ENCODE assay signal across 2 cellular contexts in the genomic region with DNA sequence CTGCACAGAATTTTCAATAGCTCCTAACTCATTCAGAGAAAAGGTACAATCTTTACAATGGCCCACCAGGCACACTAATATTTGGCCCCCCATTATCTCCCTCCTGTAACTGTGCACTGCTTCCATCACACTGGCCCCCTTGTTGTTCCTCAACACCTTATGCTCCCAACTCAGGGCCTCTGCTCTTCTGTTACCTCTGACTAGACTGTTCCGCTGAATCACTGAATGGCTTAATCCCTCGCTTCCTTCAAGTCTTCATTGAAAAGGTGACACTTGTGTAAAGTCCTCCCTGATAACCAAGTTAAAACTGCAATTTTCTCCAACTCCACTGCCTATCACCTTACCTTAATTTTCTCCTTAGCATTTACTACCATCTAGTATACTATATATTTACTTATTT.
TF ChIP-seq lines count a peak whose summit lies in the region.

No MANE protein-coding gene starts in this region.

TF ChIP-seq in GM23338, 12 proteins besides CTCF, POLR2A, EP300 and RAD21 (continues in another document):
- TF ChIP-seq EZH2 (IDR thresholded peaks at IDR 0.05; ENCODE audit: low read depth, unreplicated experiment) (no peak), JUNB (IDR thresholded peaks at IDR 0.05; ENCODE audit: unreplicated experiment) (no peak), EZH2phosphoT487 (IDR thresholded peaks at IDR 0.05; ENCODE audit: unreplicated experiment) (no peak), ZNF331 (CRISPR knock-in tag; IDR thresholded peaks at IDR 0.05; ENCODE audit: low read depth) (no peak), NANOG (IDR thresholded peaks at IDR 0.05; ENCODE audit: borderline replicate concordance) (no peak), CREB1 (CRISPR knock-in tag; IDR thresholded peaks at IDR 0.05; ENCODE audit: low read depth) (no peak), POLR2AphosphoS5 (IDR thresholded peaks at IDR 0.05; ENCODE audit: low read depth) (no peak), STAT1 (IDR thresholded peaks at IDR 0.05; ENCODE audit: unreplicated experiment) (no peak), ZNF114 (CRISPR knock-in tag; IDR thresholded peaks at IDR 0.05) (no peak)
- TF ChIP-seq, protein P1, sequence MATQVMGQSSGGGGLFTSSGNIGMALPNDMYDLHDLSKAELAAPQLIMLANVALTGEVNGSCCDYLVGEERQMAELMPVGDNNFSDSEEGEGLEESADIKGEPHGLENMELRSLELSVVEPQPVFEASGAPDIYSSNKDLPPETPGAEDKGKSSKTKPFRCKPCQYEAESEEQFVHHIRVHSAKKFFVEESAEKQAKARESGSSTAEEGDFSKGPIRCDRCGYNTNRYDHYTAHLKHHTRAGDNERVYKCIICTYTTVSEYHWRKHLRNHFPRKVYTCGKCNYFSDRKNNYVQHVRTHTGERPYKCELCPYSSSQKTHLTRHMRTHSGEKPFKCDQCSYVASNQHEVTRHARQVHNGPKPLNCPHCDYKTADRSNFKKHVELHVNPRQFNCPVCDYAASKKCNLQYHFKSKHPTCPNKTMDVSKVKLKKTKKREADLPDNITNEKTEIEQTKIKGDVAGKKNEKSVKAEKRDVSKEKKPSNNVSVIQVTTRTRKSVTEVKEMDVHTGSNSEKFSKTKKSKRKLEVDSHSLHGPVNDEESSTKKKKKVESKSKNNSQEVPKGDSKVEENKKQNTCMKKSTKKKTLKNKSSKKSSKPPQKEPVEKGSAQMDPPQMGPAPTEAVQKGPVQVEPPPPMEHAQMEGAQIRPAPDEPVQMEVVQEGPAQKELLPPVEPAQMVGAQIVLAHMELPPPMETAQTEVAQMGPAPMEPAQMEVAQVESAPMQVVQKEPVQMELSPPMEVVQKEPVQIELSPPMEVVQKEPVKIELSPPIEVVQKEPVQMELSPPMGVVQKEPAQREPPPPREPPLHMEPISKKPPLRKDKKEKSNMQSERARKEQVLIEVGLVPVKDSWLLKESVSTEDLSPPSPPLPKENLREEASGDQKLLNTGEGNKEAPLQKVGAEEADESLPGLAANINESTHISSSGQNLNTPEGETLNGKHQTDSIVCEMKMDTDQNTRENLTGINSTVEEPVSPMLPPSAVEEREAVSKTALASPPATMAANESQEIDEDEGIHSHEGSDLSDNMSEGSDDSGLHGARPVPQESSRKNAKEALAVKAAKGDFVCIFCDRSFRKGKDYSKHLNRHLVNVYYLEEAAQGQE (IDR thresholded peaks at IDR 0.05; ENCODE audit: unreplicated experiment), result no peak
- TF ChIP-seq, protein P2, sequence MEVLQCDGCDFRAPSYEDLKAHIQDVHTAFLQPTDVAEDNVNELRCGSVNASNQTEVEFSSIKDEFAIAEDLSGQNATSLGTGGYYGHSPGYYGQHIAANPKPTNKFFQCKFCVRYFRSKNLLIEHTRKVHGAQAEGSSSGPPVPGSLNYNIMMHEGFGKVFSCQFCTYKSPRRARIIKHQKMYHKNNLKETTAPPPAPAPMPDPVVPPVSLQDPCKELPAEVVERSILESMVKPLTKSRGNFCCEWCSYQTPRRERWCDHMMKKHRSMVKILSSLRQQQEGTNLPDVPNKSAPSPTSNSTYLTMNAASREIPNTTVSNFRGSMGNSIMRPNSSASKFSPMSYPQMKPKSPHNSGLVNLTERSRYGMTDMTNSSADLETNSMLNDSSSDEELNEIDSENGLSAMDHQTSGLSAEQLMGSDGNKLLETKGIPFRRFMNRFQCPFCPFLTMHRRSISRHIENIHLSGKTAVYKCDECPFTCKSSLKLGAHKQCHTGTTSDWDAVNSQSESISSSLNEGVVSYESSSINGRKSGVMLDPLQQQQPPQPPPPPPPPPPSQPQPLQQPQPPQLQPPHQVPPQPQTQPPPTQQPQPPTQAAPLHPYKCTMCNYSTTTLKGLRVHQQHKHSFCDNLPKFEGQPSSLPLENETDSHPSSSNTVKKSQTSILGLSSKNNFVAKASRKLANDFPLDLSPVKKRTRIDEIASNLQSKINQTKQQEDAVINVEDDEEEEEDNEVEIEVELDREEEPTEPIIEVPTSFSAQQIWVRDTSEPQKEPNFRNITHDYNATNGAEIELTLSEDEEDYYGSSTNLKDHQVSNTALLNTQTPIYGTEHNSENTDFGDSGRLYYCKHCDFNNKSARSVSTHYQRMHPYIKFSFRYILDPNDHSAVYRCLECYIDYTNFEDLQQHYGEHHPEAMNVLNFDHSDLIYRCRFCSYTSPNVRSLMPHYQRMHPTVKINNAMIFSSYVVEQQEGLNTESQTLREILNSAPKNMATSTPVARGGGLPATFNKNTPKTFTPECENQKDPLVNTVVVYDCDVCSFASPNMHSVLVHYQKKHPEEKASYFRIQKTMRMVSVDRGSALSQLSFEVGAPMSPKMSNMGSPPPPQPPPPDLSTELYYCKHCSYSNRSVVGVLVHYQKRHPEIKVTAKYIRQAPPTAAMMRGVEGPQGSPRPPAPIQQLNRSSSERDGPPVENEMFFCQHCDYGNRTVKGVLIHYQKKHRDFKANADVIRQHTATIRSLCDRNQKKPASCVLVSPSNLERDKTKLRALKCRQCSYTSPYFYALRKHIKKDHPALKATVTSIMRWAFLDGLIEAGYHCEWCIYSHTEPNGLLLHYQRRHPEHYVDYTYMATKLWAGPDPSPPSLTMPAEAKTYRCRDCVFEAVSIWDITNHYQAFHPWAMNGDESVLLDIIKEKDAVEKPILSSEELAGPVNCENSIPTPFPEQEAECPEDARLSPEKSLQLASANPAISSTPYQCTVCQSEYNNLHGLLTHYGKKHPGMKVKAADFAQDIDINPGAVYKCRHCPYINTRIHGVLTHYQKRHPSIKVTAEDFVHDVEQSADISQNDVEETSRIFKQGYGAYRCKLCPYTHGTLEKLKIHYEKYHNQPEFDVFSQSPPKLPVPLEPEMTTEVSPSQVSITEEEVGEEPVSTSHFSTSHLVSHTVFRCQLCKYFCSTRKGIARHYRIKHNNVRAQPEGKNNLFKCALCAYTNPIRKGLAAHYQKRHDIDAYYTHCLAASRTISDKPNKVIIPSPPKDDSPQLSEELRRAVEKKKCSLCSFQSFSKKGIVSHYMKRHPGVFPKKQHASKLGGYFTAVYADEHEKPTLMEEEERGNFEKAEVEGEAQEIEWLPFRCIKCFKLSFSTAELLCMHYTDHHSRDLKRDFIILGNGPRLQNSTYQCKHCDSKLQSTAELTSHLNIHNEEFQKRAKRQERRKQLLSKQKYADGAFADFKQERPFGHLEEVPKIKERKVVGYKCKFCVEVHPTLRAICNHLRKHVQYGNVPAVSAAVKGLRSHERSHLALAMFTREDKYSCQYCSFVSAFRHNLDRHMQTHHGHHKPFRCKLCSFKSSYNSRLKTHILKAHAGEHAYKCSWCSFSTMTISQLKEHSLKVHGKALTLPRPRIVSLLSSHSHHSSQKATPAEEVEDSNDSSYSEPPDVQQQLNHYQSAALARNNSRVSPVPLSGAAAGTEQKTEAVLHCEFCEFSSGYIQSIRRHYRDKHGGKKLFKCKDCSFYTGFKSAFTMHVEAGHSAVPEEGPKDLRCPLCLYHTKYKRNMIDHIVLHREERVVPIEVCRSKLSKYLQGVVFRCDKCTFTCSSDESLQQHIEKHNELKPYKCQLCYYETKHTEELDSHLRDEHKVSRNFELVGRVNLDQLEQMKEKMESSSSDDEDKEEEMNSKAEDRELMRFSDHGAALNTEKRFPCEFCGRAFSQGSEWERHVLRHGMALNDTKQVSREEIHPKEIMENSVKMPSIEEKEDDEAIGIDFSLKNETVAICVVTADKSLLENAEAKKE (CRISPR knock-in tag; IDR thresholded peaks at IDR 0.05), result no peak

TF ChIP-seq in K562, 482 proteins besides CTCF, POLR2A, EP300 and RAD21:
- TF ChIP-seq POLR3G (IDR thresholded peaks at IDR 0.05; ENCODE audit: extremely low read depth, insufficient read length, insufficient replicate concordance), result no peak
- 0 out of 2 replicates have a peak, but pooled peaks have one; percentile 31 for TF ChIP-seq ZNF316 (IDR thresholded peaks at IDR 0.05)
- no peak for TF ChIP-seq EGR1 (conservative IDR thresholded peaks at IDR 0.05)
- TF ChIP-seq HNRNPK (IDR thresholded peaks at IDR 0.05; ENCODE audit: low read depth, low read length, poor library complexity, severe bottlenecking), result no peak
- no peak for TF ChIP-seq BRD4 (IDR thresholded peaks at IDR 0.05)
- TF ChIP-seq, protein P3, sequence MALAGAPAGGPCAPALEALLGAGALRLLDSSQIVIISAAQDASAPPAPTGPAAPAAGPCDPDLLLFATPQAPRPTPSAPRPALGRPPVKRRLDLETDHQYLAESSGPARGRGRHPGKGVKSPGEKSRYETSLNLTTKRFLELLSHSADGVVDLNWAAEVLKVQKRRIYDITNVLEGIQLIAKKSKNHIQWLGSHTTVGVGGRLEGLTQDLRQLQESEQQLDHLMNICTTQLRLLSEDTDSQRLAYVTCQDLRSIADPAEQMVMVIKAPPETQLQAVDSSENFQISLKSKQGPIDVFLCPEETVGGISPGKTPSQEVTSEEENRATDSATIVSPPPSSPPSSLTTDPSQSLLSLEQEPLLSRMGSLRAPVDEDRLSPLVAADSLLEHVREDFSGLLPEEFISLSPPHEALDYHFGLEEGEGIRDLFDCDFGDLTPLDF (CRISPR knock-in tag; IDR thresholded peaks at IDR 0.05), result no peak
- TF ChIP-seq, protein P4, sequence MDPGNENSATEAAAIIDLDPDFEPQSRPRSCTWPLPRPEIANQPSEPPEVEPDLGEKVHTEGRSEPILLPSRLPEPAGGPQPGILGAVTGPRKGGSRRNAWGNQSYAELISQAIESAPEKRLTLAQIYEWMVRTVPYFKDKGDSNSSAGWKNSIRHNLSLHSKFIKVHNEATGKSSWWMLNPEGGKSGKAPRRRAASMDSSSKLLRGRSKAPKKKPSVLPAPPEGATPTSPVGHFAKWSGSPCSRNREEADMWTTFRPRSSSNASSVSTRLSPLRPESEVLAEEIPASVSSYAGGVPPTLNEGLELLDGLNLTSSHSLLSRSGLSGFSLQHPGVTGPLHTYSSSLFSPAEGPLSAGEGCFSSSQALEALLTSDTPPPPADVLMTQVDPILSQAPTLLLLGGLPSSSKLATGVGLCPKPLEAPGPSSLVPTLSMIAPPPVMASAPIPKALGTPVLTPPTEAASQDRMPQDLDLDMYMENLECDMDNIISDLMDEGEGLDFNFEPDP (CRISPR knock-in tag; IDR thresholded peaks at IDR 0.05), result no peak
- no peak for TF ChIP-seq ELF1 (tag; IDR thresholded peaks at IDR 0.05)
- TF ChIP-seq CBX8 (IDR thresholded peaks at IDR 0.05; ENCODE audit: borderline replicate concordance, extremely low read depth, low read depth, low read length, poor library complexity, severe bottlenecking), result no peak
- TF ChIP-seq ZNF212 (CRISPR knock-in tag; IDR thresholded peaks at IDR 0.05), result no peak
- TF ChIP-seq, protein P5, sequence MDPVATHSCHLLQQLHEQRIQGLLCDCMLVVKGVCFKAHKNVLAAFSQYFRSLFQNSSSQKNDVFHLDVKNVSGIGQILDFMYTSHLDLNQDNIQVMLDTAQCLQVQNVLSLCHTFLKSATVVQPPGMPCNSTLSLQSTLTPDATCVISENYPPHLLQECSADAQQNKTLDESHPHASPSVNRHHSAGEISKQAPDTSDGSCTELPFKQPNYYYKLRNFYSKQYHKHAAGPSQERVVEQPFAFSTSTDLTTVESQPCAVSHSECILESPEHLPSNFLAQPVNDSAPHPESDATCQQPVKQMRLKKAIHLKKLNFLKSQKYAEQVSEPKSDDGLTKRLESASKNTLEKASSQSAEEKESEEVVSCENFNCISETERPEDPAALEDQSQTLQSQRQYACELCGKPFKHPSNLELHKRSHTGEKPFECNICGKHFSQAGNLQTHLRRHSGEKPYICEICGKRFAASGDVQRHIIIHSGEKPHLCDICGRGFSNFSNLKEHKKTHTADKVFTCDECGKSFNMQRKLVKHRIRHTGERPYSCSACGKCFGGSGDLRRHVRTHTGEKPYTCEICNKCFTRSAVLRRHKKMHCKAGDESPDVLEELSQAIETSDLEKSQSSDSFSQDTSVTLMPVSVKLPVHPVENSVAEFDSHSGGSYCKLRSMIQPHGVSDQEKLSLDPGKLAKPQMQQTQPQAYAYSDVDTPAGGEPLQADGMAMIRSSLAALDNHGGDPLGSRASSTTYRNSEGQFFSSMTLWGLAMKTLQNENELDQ (CRISPR knock-in tag; IDR thresholded peaks at IDR 0.05; ENCODE audit: borderline replicate concordance), result no peak
- TF ChIP-seq, protein P6, sequence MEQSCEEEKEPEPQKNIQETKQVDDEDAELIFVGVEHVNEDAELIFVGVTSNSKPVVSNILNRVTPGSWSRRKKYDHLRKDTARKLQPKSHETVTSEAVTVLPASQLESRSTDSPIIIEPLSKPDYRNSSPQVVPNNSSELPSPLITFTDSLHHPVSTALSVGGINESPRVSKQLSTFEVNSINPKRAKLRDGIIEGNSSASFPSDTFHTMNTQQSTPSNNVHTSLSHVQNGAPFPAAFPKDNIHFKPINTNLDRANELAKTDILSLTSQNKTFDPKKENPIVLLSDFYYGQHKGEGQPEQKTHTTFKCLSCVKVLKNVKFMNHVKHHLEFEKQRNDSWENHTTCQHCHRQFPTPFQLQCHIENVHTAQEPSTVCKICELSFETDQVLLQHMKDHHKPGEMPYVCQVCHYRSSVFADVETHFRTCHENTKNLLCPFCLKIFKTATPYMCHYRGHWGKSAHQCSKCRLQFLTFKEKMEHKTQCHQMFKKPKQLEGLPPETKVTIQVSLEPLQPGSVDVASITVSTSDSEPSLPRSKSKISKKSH (CRISPR knock-in tag; IDR thresholded peaks at IDR 0.05), result no peak
- TF ChIP-seq C11orf30 (IDR thresholded peaks at IDR 0.05; ENCODE audit: low read depth), result 0 out of 2 replicates have a peak, but pooled peaks have one; percentile 6
- 0 out of 2 replicates have a peak, but pooled peaks have one; percentile 11 for TF ChIP-seq ARID1B (IDR thresholded peaks at IDR 0.05)
- peak; percentile 56; the same call in 1 of the 2 replicates for TF ChIP-seq NFE2 (IDR thresholded peaks at IDR 0.05; ENCODE audit: low read depth)
- no peak for TF ChIP-seq ZNF12 (CRISPR knock-in tag; IDR thresholded peaks at IDR 0.05)
- no peak for TF ChIP-seq ZNF583 (CRISPR knock-in tag; IDR thresholded peaks at IDR 0.05)
- TF ChIP-seq MAFK (IDR thresholded peaks at IDR 0.05; ENCODE audit: low read length), result no peak
TF ChIP-seq in K562: peak in this region for 4.
